22 cellular contexts compared by ENCODE assay signal in the genomic region with DNA sequence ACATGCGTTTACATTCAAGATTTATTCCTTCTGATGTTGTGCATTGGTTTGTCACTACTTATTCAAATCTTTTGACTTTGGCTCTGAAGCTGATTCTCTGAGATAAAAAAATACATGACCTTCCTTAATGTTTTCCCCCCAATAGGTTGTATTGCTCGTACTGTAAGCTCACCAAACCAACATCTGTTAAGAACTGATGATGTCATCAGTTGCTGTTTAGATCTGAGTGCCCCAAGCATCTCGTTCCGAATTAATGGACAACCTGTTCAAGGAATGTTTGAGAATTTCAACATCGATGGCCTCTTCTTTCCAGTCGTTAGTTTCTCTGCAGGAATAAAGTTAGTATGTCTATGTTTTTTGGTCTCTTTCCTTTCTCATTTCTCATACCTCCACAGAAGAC.
A peak's percentile ranks its signal among the peaks of the same experiment; 100 is the strongest.
DNase-seq lines count a peak whose midpoint lies in the region; ATAC-seq, FAIRE-seq and TF ChIP-seq lines count a peak whose summit lies in the region.
"Had no signal": no experiment of that assay in that cellular context is flagged by ENCODE, and none has a peak within 500 bp of the region (broad histone marks: within the 10 kb centered on the region; RNA-seq: fewer than 3 reads in every experiment).

No MANE protein-coding gene starts in this region.

- H3K9me1 ChIP-seq in K562 (ENCODE audit: control insufficient read depth, insufficient read depth, low read length) = no peaks in the 10 kb centered on the region

- BruUV-seq in HepG2 (replicated peaks; lab: Mats Ljungman, UMichigan) = no TSS peak
- BruUV-seq in K562 (replicated peaks; lab: Mats Ljungman, UMichigan) = no TSS peak

- no peak overlapping the region for H3K9ac ChIP-seq in HepG2 (ENCODE audit: insufficient read depth, low read depth, low read length)
- H3K9ac ChIP-seq in K562 (ENCODE audit: insufficient read depth in 1 of 2, low read depth in 2 of 2, low read length in 2 of 2) = no peak overlapping the region
- H3K9ac ChIP-seq: BLaER1 had no signal

- H4K20me1 ChIP-seq in HepG2 (ENCODE audit: insufficient read depth, low read length) (no peaks in the 10 kb centered on the region), K562 (replicated peaks; ENCODE audit: control insufficient read depth, insufficient read depth, low read length) (no peaks in the 10 kb centered on the region)
- H4K20me1 ChIP-seq: BLaER1 had no signal

- H3K27me3 ChIP-seq in HepG2 (ENCODE audit: control insufficient read depth in 1 of 2, insufficient read depth in 2 of 2, low read length in 2 of 2) = peaks cover 0 to 4% of the 10 kb centered on the region in 2 experiments; a peak in 1 of 5 replicates
- H3K27me3 ChIP-seq in right lobe of liver = no peaks in the 10 kb centered on the region
- no peaks in the 10 kb centered on the region for H3K27me3 ChIP-seq in K562 (ENCODE audit: control insufficient read depth in 2 of 2, insufficient read depth in 2 of 2, low read length in 2 of 2)
- H3K27me3 ChIP-seq in Peyer's patch = no peaks in the 10 kb centered on the region
- H3K27me3 ChIP-seq: BE2C, BLaER1 had no signal

- CTCF ChIA-PET in HepG2 (lab: Yijun Ruan, JAX; ENCODE audit: low intra/inter-chr PET ratio, low total read pairs) (no interaction called here), K562 (lab: Yijun Ruan, JAX; ENCODE audit: low intra/inter-chr PET ratio) (interaction anchor here (0.6 kb wide), 1 partner anchor 91 kb away, joined by 3 read pairs; no protein-coding TSS in a partner anchor)

- no peaks in the 10 kb centered on the region for H3K9me3 ChIP-seq in HepG2 (ENCODE audit: low read length)
- H3K9me3 ChIP-seq in right lobe of liver = no peaks in the 10 kb centered on the region
- no peaks in the 10 kb centered on the region; the same call in 1 of the 2 replicates for H3K9me3 ChIP-seq in K562 (replicated peaks; ENCODE audit: control insufficient read depth, insufficient read depth, low read depth, low read length)
- no peaks in the 10 kb centered on the region for H3K9me3 ChIP-seq in Peyer's patch
- H3K9me3 ChIP-seq: BE2C, BLaER1 had no signal

- in situ Hi-C loops in HepG2 (cut with HindIII; ENCODE audit: extremely low pct_ligation_motif_present, low pct_unique_long_range_greater_than_20kb) (no loop called here), K562 (cut with MboI) (no loop called here)

- DNase-seq in DMS 273 (lab: John Stamatoyannopoulos, UW; ENCODE audit: unreplicated experiment) (peak; percentile 53), DMS 273 treated with DMSO at 0.1 percent for 48 hours (lab: John Stamatoyannopoulos, UW) (no peak), HepG2 (ENCODE audit: low spot score) (no peak), right lobe of liver (no peak), ELR (ENCODE audit: low read depth) (peak; percentile 22), K562 (ENCODE audit: extremely low read depth in 1 of 4, low spot score in 3 of 4) (no peak), Peyer's patch (no peak)
- DNase-seq: ACHN; BE2C; C1 segment of cervical spinal cord; CD4-positive, alpha-beta memory T cell; CD4-positive, CD25-positive, alpha-beta regulatory T cell; CD8-positive, alpha-beta memory T cell; COR-L47; DMS79 treated with DMSO at 0.1 percent for 48 hours; GDM1 had no signal

- H3K4me3 ChIP-seq in HepG2 (replicated peaks in 1 of 3; ENCODE audit: insufficient read depth in 1 of 3, low read depth in 2 of 3, low read length in 3 of 3) = no peak overlapping the region
- no peak overlapping the region for H3K4me3 ChIP-seq in right lobe of liver
- H3K4me3 ChIP-seq in K562 = no peak overlapping the region
- no peak overlapping the region for H3K4me3 ChIP-seq in Peyer's patch
- H3K4me3 ChIP-seq: BLaER1, GM12878 had no signal

- H3K4me2 ChIP-seq in HepG2 (ENCODE audit: low read depth, low read length) = no peak overlapping the region
- H3K4me2 ChIP-seq in K562 (ENCODE audit: insufficient read depth, low read length) = no peak overlapping the region
- H3K4me2 ChIP-seq: BLaER1 had no signal

- intact Hi-C loops in HepG2 (cut with micrococcal nuclease; ENCODE audit: unreplicated experiment) = no loop called here
- intact Hi-C loops in right lobe of liver (cut with DNase I) = no loop called here
- intact Hi-C loops in K562 (cut with micrococcal nuclease) = no loop called here

- no peak for TF ChIP-seq RAD21 in HepG2 (CRISPR knock-in tag; IDR thresholded peaks at IDR 0.05)
- TF ChIP-seq RAD21 in K562 (CRISPR knock-in tag; conservative IDR thresholded peaks at IDR 0.05 in 1 of 2, IDR thresholded peaks at IDR 0.05 in 1 of 2) = no peak

- no peaks in the 10 kb centered on the region for H3K36me3 ChIP-seq in HepG2 (replicated peaks in 1 of 2; ENCODE audit: control insufficient read depth in 1 of 2, insufficient read depth in 2 of 2, low read length in 2 of 2)
- H3K36me3 ChIP-seq in right lobe of liver = no peaks in the 10 kb centered on the region
- H3K36me3 ChIP-seq in K562 (ENCODE audit: control insufficient read depth, insufficient read depth, low read length) = no peaks in the 10 kb centered on the region
- H3K36me3 ChIP-seq in Peyer's patch = no peaks in the 10 kb centered on the region
- H3K36me3 ChIP-seq: BE2C, BLaER1 had no signal

- ATAC-seq in HepG2 (no peak), right lobe of liver (no peak), K562 (no peak), HG03159 (IDR thresholded peaks at IDR 0.05; ENCODE audit: unreplicated experiment) (no peak)
- ATAC-seq: GM12878 had no signal

- H3K79me2 ChIP-seq in HepG2 (ENCODE audit: insufficient read depth, low read length) (no peaks in the 10 kb centered on the region), K562 (ENCODE audit: control insufficient read depth, insufficient read depth, low read length) (no peaks in the 10 kb centered on the region)

- H2AFZ ChIP-seq in HepG2 (ENCODE audit: low read length) (no peak overlapping the region), K562 (ENCODE audit: low read depth, low read length) (no peak overlapping the region)

- POLR2A ChIA-PET in HepG2 (lab: Yijun Ruan, JAX) (no interaction called here), K562 (lab: Yijun Ruan, JAX) (no interaction called here)

- H3K4me1 ChIP-seq in HepG2 (ENCODE audit: insufficient read depth, low read length) (no peaks in the 10 kb centered on the region), right lobe of liver (no peaks in the 10 kb centered on the region), K562 (replicated peaks in 1 of 2; ENCODE audit: control insufficient read depth in 2 of 2, insufficient read depth in 2 of 2, low read length in 2 of 2) (no peaks in the 10 kb centered on the region), Peyer's patch (no peaks in the 10 kb centered on the region)
- H3K4me1 ChIP-seq: BE2C, BLaER1 had no signal

- 5% methylated on average over 6 of the region's 6 CpGs for whole genome bisulfite sequencing in HepG2 (ENCODE audit: low lambda C conversion rate)
- WGBS in right lobe of liver (ENCODE audit: insufficient coverage, low coverage, low lambda C conversion rate, missing lambda C conversion rate) = 49% methylated on average over 6 of the region's 6 CpGs
- under 1% methylated on average over 6 of the region's 6 CpGs for WGBS in K562 (ENCODE audit: insufficient coverage, low coverage, missing lambda C conversion rate)

- H3K27ac ChIP-seq in HepG2 (ENCODE audit: extremely low read length, insufficient read depth, low read length) = no peak overlapping the region
- no peak overlapping the region for H3K27ac ChIP-seq in right lobe of liver
- H3K27ac ChIP-seq in K562 (ENCODE audit: extremely low read depth, low read depth, low read length) = no peak overlapping the region
- no peak overlapping the region for H3K27ac ChIP-seq in Peyer's patch
- H3K27ac ChIP-seq: 22Rv1, BLaER1 had no signal

- FAIRE-seq in HepG2 (lab: Jason Lieb, UNC) = no peak
- FAIRE-seq in K562 (lab: Jason Lieb, UNC) = no peak
- FAIRE-seq: GM12878, GM12892, GM18507 had no signal

- TF ChIP-seq POLR2A in HepG2 (IDR thresholded peaks at IDR 0.05; ENCODE audit: insufficient read depth in 1 of 2, low read depth in 2 of 2, low read length in 2 of 2) = no peak
- TF ChIP-seq POLR2A in right lobe of liver (IDR thresholded peaks at IDR 0.05) = no peak
- TF ChIP-seq POLR2A in K562 (conservative IDR thresholded peaks at IDR 0.05) = no peak
- TF ChIP-seq POLR2A in Peyer's patch (IDR thresholded peaks at IDR 0.05) = no peak

- TF ChIP-seq CTCF in HepG2 (CRISPR knock-in tag; IDR thresholded peaks at IDR 0.05) = no peak
- no peak for TF ChIP-seq CTCF in right lobe of liver (IDR thresholded peaks at IDR 0.05)
- no peak for TF ChIP-seq CTCF in K562 (IDR thresholded peaks at IDR 0.05 in 2 of 3, conservative IDR thresholded peaks at IDR 0.05 in 1 of 3; ENCODE audit: insufficient read depth in 2 of 3, low read depth in 1 of 3, low read length in 3 of 3)
- no peak for TF ChIP-seq CTCF in Peyer's patch (IDR thresholded peaks at IDR 0.05)

- TF ChIP-seq EP300 in HepG2 (IDR thresholded peaks at IDR 0.05; ENCODE audit: low read depth in 2 of 2, low read length in 2 of 2) (no peak), HepG2 (CRISPR knock-in tag; IDR thresholded peaks at IDR 0.05; ENCODE audit: borderline replicate concordance) (no peak), K562 (IDR thresholded peaks at IDR 0.05; ENCODE audit: low read length) (no peak)

TF ChIP-seq in HepG2, 621 proteins besides CTCF, POLR2A, EP300 and RAD21:
- TF ChIP-seq ATF7 (IDR thresholded peaks at IDR 0.05) (peak; percentile 93), ATF7 (CRISPR knock-in tag; IDR thresholded peaks at IDR 0.05) (no peak), CREB1 (IDR thresholded peaks at IDR 0.05) (peak; percentile 75), CREB1 (CRISPR knock-in tag; IDR thresholded peaks at IDR 0.05) (no peak), ZNF546 (CRISPR knock-in tag; conservative IDR thresholded peaks at IDR 0.05) (no peak)

TF ChIP-seq in K562, 482 proteins besides CTCF, POLR2A, EP300 and RAD21 (continues in another document):
- TF ChIP-seq XRCC3 (IDR thresholded peaks at IDR 0.05) = no peak
- TF ChIP-seq DPF2 (IDR thresholded peaks at IDR 0.05) = no peak
- no peak for TF ChIP-seq CBX2 (IDR thresholded peaks at IDR 0.05; ENCODE audit: insufficient read depth, low read length, poor library complexity, severe bottlenecking)
- TF ChIP-seq KLF13 (tag; IDR thresholded peaks at IDR 0.05; ENCODE audit: borderline replicate concordance, low read depth) = no peak
- TF ChIP-seq, protein P1, sequence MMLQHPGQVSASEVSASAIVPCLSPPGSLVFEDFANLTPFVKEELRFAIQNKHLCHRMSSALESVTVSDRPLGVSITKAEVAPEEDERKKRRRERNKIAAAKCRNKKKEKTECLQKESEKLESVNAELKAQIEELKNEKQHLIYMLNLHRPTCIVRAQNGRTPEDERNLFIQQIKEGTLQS (IDR thresholded peaks at IDR 0.05) = peak; percentile 41
- TF ChIP-seq, protein P1 (CRISPR knock-in tag; conservative IDR thresholded peaks at IDR 0.05) = no peak
- TF ChIP-seq TAF9B (IDR thresholded peaks at IDR 0.05; ENCODE audit: partially characterized antibody) = no peak
- 0 out of 2 replicates have a peak, but pooled peaks have one; percentile 22 for TF ChIP-seq JUNB (CRISPR knock-in tag; conservative IDR thresholded peaks at IDR 0.05)
- no peak for TF ChIP-seq YBX1 (IDR thresholded peaks at IDR 0.05)
- no peak for TF ChIP-seq SMAD1 (IDR thresholded peaks at IDR 0.05; ENCODE audit: low read depth, low read length, partially characterized antibody)
- TF ChIP-seq LCOR (CRISPR knock-in tag; IDR thresholded peaks at IDR 0.05) = no peak

Comparison
In these comparisons a context has a peak if more than half of its experiments do, and no peak if none do; other contexts are left out.
1. DNase-seq: peak in DMS 273 (single experiment) and ELR (single experiment); none in DMS 273 treated with DMSO at 0.1 percent for 48 hours (single experiment), HepG2 (single experiment), right lobe of liver (0 of 3), K562 (0 of 4) and Peyer's patch (0 of 3).